ENCODE assay signal across 12 cellular contexts in genomic region chr22:28911279-28911640, GRCh38. TPM values are rescaled to one million over a fixed set of nuclear protein-coding genes. Genes with fewer than 3 reads are reported as not detected.
DNase-seq lines count a peak whose midpoint lies in the region; ATAC-seq and TF ChIP-seq lines count a peak whose summit lies in the region.
"Had no signal": no experiment of that assay in that cellular context is flagged by ENCODE, and none has a peak within 500 bp of the region (broad histone marks: within the 10 kb centered on the region; RNA-seq: fewer than 3 reads in every experiment).

No MANE protein-coding gene starts in this region.

- H3K4me3 Mint-ChIP-seq in mesothelial cell of epicardium, result no peak overlapping the region
- H3K4me3 Mint-ChIP-seq: B cell had no signal

- TF ChIP-seq CTCF in mesothelial cell of epicardium (IDR thresholded peaks at IDR 0.05; ENCODE audit: unreplicated experiment) (no peak), suprapubic skin (IDR thresholded peaks at IDR 0.05) (no peak)

- no peaks in the 10 kb centered on the region for H3K27me3 Mint-ChIP-seq in mesothelial cell of epicardium (ENCODE audit: low read depth)

- H3K27ac Mint-ChIP-seq in mesothelial cell of epicardium, result peak overlapping the region; percentile 97
- H3K27ac Mint-ChIP-seq: activated T-helper 2 cell treated with anti-CD3 and anti-CD28 coated beads, Interferon-gamma antibody, Interleukin-2, Interleukin-4, amounts not matched to agents 10 μg/mL and 5 μg/mL and 100 μg/mL, durations not matched to agents 14 hours and 24 hours and 36 hours; B cell had no signal

- DNase-seq in NCI-H69 (lab: John Stamatoyannopoulos, UW), result peak; percentile 33
- no peak for DNase-seq in Right ventricle myocardium superior
- no peak for DNase-seq in mesothelial cell of epicardium (ENCODE audit: low spot score in 2 of 2, unreplicated experiment in 2 of 2)
- DNase-seq in suprapubic skin (ENCODE audit: low spot score in 2 of 2), result no peak
- no peak for DNase-seq in GDM1 (lab: John Stamatoyannopoulos, UW)
- no peak for DNase-seq in activated CD8-positive, alpha-beta memory T cell treated with anti-CD3 and anti-CD28 coated beads, Interleukin-2, amount 50 U/mL, for 48 hours
- DNase-seq: activated CD4-positive, alpha-beta T cell treated with anti-CD3 and anti-CD28 coated beads, Interleukin-2, amount 50 U/mL, for 4 hours; GOT3 had no signal

- H3K36me3 ChIP-seq in suprapubic skin, result no peaks in the 10 kb centered on the region

- H3K4me1 ChIP-seq in suprapubic skin, result peaks cover 47% of the 10 kb centered on the region

- no peaks in the 10 kb centered on the region for H3K9me3 ChIP-seq in suprapubic skin

- ATAC-seq in Right ventricle myocardium superior (ENCODE audit: poor library complexity) (peak; percentile 83), HG03378 (IDR thresholded peaks at IDR 0.05; ENCODE audit: unreplicated experiment) (no peak), GM21526 (IDR thresholded peaks at IDR 0.05; ENCODE audit: low FRiP score, unreplicated experiment) (no peak)

- H3K4me1 Mint-ChIP-seq in mesothelial cell of epicardium, result peaks cover 79% of the 10 kb centered on the region
- H3K4me1 Mint-ChIP-seq: B cell had no signal

- peak overlapping the region; percentile 43 for H3K27ac ChIP-seq in suprapubic skin

- WGBS in suprapubic skin, result 61% methylated on average over 4 of the region's 4 CpGs

- H3K36me3 Mint-ChIP-seq in mesothelial cell of epicardium, result no peaks in the 10 kb centered on the region

- no peaks in the 10 kb centered on the region for H3K9me3 Mint-ChIP-seq in mesothelial cell of epicardium
- H3K9me3 Mint-ChIP-seq: activated T-helper 2 cell treated with anti-CD3 and anti-CD28 coated beads, Interferon-gamma antibody, Interleukin-2, Interleukin-4, amounts not matched to agents 10 μg/mL and 5 μg/mL and 100 μg/mL, durations not matched to agents 14 hours and 24 hours and 36 hours had no signal

- no peak for TF ChIP-seq EP300 in suprapubic skin (IDR thresholded peaks at IDR 0.05)

- intact Hi-C loops in Right ventricle myocardium superior (cut with DNase I), result no loop called here

- no peaks in the 10 kb centered on the region for H3K27me3 ChIP-seq in suprapubic skin

- H3K4me3 ChIP-seq in suprapubic skin, result no peak overlapping the region

- TF ChIP-seq POLR2A in suprapubic skin (IDR thresholded peaks at IDR 0.05), result no peak

RNA-seq across cellular contexts. Expression of gene ZNRF3, which starts 27.9 kb away (rescaled TPM):
- total RNA-seq in Right ventricle myocardium superior, result 5.0 TPM
- 35.9 to 37.3 TPM (median 36.4 TPM) in 3 replicates for total RNA-seq in mesothelial cell of epicardium
- 10 to 100 TPM; 13.3 to 20.7 (median 18.4) TPM for total RNA-seq in suprapubic skin
